In the genomic region with DNA sequence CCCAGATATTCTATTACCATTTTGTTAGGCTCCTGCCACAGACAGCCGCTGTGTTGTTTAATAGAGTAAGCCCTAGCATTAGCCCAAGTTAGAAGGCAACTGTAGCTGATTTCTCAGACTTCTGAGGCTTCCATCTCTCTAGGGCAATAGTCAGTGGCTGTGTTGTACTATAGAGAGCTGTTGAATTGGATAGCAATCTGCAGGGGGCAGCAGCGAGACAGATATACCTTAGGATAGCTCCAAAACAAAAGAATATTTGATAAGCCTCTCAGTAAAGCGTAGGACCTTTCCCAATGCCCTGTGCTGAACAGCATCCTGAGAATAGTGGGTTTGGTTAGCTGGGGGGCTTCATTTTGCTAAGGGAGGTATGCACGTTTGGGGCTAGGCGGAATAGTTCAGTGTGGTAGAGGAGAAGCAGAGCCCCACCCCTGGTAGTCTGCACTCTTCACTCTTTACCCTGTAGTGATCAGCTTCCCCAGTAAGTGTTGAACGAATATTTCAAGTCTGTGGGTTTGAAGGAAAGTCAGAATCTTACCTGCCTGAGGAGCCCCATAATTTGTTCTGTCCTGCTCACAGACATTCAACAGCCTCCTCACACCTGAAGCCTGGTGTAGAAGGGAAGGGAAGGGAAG, we compare ENCODE assay signal across 8 cellular contexts.
DNase-seq lines count a peak whose midpoint lies in the region; ATAC-seq and TF ChIP-seq lines count a peak whose summit lies in the region.

No MANE protein-coding gene starts in this region.

- DNase-seq in GM06990 (ENCODE audit: extremely low read depth, insufficient read length) (no peak), adipocyte (ENCODE audit: low read depth) (peak; percentile 36), lung microvascular endothelial cell (ENCODE audit: low read depth in 2 of 2) (peak; percentile 14 to 22), foreskin melanocyte (no peak), ureter (ENCODE audit: low spot score) (no peak)
- peak; percentile 8 for DNase-seq in Jurkat, Clone E6-1 (ENCODE audit: low read depth, low spot score)
- no peak for DNase-seq in stimulated activated naive CD4-positive, alpha-beta T cell treated with Interleukin-2 at 50 U/mL for 16 hours (lab: John Stamatoyannopoulos, UW)

- no peaks in the 10 kb centered on the region for H3K4me1 ChIP-seq in adipocyte (ENCODE audit: control insufficient read depth, insufficient read depth, low read length)

- TF ChIP-seq CTCF in GM06990 (IDR thresholded peaks at IDR 0.05; ENCODE audit: insufficient read depth, low read length, poor library complexity, severe bottlenecking): peak; percentile 52

- no peaks in the 10 kb centered on the region for H3K9me3 ChIP-seq in adipocyte (ENCODE audit: control insufficient read depth, low read length)

- no peak for ATAC-seq in GM18498 (IDR thresholded peaks at IDR 0.05; ENCODE audit: unreplicated experiment)

- H3K4me3 ChIP-seq in GM06990 (replicated peaks; ENCODE audit: low read depth, low read length) (no peak overlapping the region), adipocyte (ENCODE audit: low read length) (no peak overlapping the region)
- no peak overlapping the region for H3K4me3 ChIP-seq in Jurkat, Clone E6-1 (ENCODE audit: low read length)

- H3K9ac ChIP-seq in adipocyte (ENCODE audit: low read length): no peak overlapping the region

- H3K27me3 ChIP-seq in GM06990 (replicated peaks; ENCODE audit: control insufficient read depth, insufficient read depth, low read length) (no peaks in the 10 kb centered on the region; the same call in none of the 2 replicates), adipocyte (replicated peaks; ENCODE audit: control insufficient read depth, insufficient read depth, low read length) (peaks cover 15% of the 10 kb centered on the region)

- H3K36me3 ChIP-seq in GM06990 (ENCODE audit: control insufficient read depth, insufficient read depth, low read length) (no peaks in the 10 kb centered on the region), adipocyte (ENCODE audit: control insufficient read depth, insufficient read depth, low read length, severe bottlenecking) (no peaks in the 10 kb centered on the region)

Comparison
In these comparisons a context has a peak if more than half of its experiments do, and no peak if none do; other contexts are left out.
1. DNase-seq: peak in Jurkat, Clone E6-1 (single experiment), adipocyte (single experiment) and lung microvascular endothelial cell (2 of 2); none in GM06990 (single experiment), foreskin melanocyte (single experiment), ureter (single experiment) and stimulated activated naive CD4-positive, alpha-beta T cell treated with Interleukin-2 at 50 U/mL for 16 hours (single experiment).